In genomic region chr7:107613948-107614347, GRCh38 we compare ENCODE assay signal across 20 cellular contexts. TPM values are rescaled to one million over a fixed set of nuclear protein-coding genes. Genes with fewer than 3 reads are reported as not detected.
"Had no signal": no experiment of that assay in that cellular context is flagged by ENCODE, and none has a peak within 500 bp of the region (broad histone marks: within the 10 kb centered on the region; RNA-seq: fewer than 3 reads in every experiment).

No MANE protein-coding gene starts in this region.

- H3K4me3 Mint-ChIP-seq: activated CD4-positive, alpha-beta memory T cell treated with anti-CD3 and anti-CD28 coated beads for 36 hours; activated naive CD4-positive, alpha-beta T cell treated with anti-CD3 and anti-CD28 coated beads for 36 hours; activated T-helper 1 cell treated with anti-CD3 and anti-CD28 coated beads, Interleukin-12 subunit alpha, Interleukin-12 subunit beta, Interleukin-2, Interleukin-4 antibody, amounts not matched to agents 30 ng/mL and 10 ng/mL and 1 ng/mL, durations not matched to agents 14 hours and 24 hours and 36 hours; central memory CD8-positive, alpha-beta T cell; memory B cell; nephron; stimulated activated naive CD8-positive, alpha-beta T cell treated with anti-CD3 and anti-CD28 coated beads, Interleukin-15, amount 100 ng/mL, for 72 hours had no signal

- H3K27me3 Mint-ChIP-seq: activated CD4-positive, alpha-beta memory T cell treated with anti-CD3 and anti-CD28 coated beads for 36 hours; central memory CD8-positive, alpha-beta T cell; memory B cell; stimulated activated naive CD8-positive, alpha-beta T cell treated with anti-CD3 and anti-CD28 coated beads, Interleukin-15, amount 100 ng/mL, for 72 hours had no signal

- H3K9me3 Mint-ChIP-seq: activated CD4-positive, alpha-beta memory T cell treated with anti-CD3 and anti-CD28 coated beads for 36 hours; activated naive CD4-positive, alpha-beta T cell treated with anti-CD3 and anti-CD28 coated beads for 36 hours; activated T-helper 1 cell treated with anti-CD3 and anti-CD28 coated beads, Interleukin-12 subunit alpha, Interleukin-12 subunit beta, Interleukin-2, Interleukin-4 antibody, amounts not matched to agents 30 ng/mL and 10 ng/mL and 1 ng/mL, durations not matched to agents 14 hours and 24 hours and 36 hours; central memory CD8-positive, alpha-beta T cell; memory B cell; nephron; stimulated activated naive CD8-positive, alpha-beta T cell treated with anti-CD3 and anti-CD28 coated beads, Interleukin-15, amount 100 ng/mL, for 72 hours had no signal

- DNase-seq: activated CD4-positive, alpha-beta memory T cell treated with anti-CD3 and anti-CD28 coated beads for 36 hours; activated CD4-positive, alpha-beta T cell treated with anti-CD3 and anti-CD28 coated beads for 1 hour; activated CD8-positive, alpha-beta memory T cell treated with anti-CD3 and anti-CD28 coated beads, Interleukin-2, amount 50 U/mL, for 4 hours; activated naive CD4-positive, alpha-beta T cell treated with anti-CD3 and anti-CD28 coated beads for 36 hours; body of pancreas; cortex of kidney; effector memory CD4-positive, alpha-beta T cell; foreskin melanocyte; heart right ventricle; islet precursor cell; occipital lobe; stimulated activated CD4-positive, alpha-beta T cell treated with anti-CD3 and anti-CD28 coated beads, Interleukin-15, amount 100 ng/mL, for 24 hours; stimulated activated CD4-positive, alpha-beta T cell treated with anti-CD3 and anti-CD28 coated beads, Interleukin-4, amount 100 ng/mL, for 24 hours; stimulated activated naive CD8-positive, alpha-beta T cell treated with anti-CD3 and anti-CD28 coated beads, Interleukin-15, amount 100 ng/mL, for 72 hours had no signal

- H3K4me1 Mint-ChIP-seq: central memory CD8-positive, alpha-beta T cell; memory B cell; stimulated activated naive CD8-positive, alpha-beta T cell treated with anti-CD3 and anti-CD28 coated beads, Interleukin-15, amount 100 ng/mL, for 72 hours had no signal

- H3K4me3 ChIP-seq: body of pancreas, heart right ventricle, thoracic aorta had no signal

- H3K27ac ChIP-seq: body of pancreas, thoracic aorta had no signal

- H3K9me3 ChIP-seq: body of pancreas, heart right ventricle, thoracic aorta had no signal

- H3K27me3 ChIP-seq: body of pancreas, heart right ventricle had no signal

- ATAC-seq: body of pancreas; heart right ventricle; stimulated activated naive CD8-positive, alpha-beta T cell treated with anti-CD3 and anti-CD28 coated beads, Interleukin-15, amount 100 ng/mL, for 72 hours had no signal

- H3K27ac Mint-ChIP-seq: activated CD4-positive, alpha-beta memory T cell treated with anti-CD3 and anti-CD28 coated beads for 36 hours; activated naive CD4-positive, alpha-beta T cell treated with anti-CD3 and anti-CD28 coated beads for 36 hours; activated T-helper 1 cell treated with anti-CD3 and anti-CD28 coated beads, Interleukin-12 subunit alpha, Interleukin-12 subunit beta, Interleukin-2, Interleukin-4 antibody, amounts not matched to agents 30 ng/mL and 10 ng/mL and 1 ng/mL, durations not matched to agents 14 hours and 24 hours and 36 hours; memory B cell; stimulated activated naive CD8-positive, alpha-beta T cell treated with anti-CD3 and anti-CD28 coated beads, Interleukin-15, amount 100 ng/mL, for 72 hours had no signal

RNA-seq across cellular contexts. Expression of gene SLC26A4, which starts 46.7 kb away (rescaled TPM):
- total RNA-seq: left lobe of liver had no signal
